ENCODE assay signal across 9 cellular contexts in the genomic region with DNA sequence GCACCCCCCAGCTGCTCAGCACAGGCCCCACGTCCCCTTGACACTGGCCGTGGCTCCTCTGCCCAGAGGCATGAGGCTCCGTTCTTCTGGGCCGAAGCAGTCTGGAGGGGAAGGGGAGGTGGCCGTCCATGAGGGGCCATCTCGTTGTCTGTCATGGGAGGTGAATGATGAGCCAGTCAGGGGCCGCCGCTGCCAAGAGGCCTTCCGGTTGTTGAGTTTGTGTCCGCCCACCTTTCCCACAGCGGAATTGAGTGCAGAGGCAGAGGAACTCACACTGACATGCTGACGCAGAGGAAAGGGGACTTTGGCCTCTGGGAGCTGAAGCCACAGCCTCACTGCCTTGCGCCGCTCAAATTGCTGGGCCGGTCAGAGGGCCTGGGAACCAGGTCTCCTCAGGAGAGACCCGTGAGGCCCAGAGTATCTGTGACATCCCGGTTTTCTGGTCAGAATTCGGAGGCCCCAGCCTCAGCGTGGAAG.
A peak's percentile ranks its signal among the peaks of the same experiment; 100 is the strongest.
DNase-seq lines count a peak whose midpoint lies in the region; ATAC-seq and TF ChIP-seq lines count a peak whose summit lies in the region.
"Had no signal": no experiment of that assay in that cellular context is flagged by ENCODE, and none has a peak within 500 bp of the region (broad histone marks: within the 10 kb centered on the region; RNA-seq: fewer than 3 reads in every experiment).

No MANE protein-coding gene starts in this region.

- H3K4me3 ChIP-seq in gastrocnemius medialis: no peak overlapping the region

- in situ Hi-C loops in gastrocnemius medialis (cut with MboI; ENCODE audit: low sequenced_read_pairs in 4 of 4): no loop called here

- no peak for TF ChIP-seq POLR2A in gastrocnemius medialis (IDR thresholded peaks at IDR 0.05)

- H3K4me1 ChIP-seq in gastrocnemius medialis: peaks cover 4 to 9% of the 10 kb centered on the region in 2 donors

- peak overlapping the region; percentile 13 to 54 (median 46) for H3K27ac ChIP-seq in gastrocnemius medialis

- H3K36me3 Mint-ChIP-seq in HFFc6 (ENCODE audit: low read depth): no peaks in the 10 kb centered on the region

- H3K36me3 ChIP-seq in gastrocnemius medialis: no peaks in the 10 kb centered on the region

- no peak overlapping the region for H3K27ac Mint-ChIP-seq in HFFc6

- no peaks in the 10 kb centered on the region for H3K9me3 Mint-ChIP-seq in HFFc6

- peaks cover 4% of the 10 kb centered on the region; the same call in 1 of the 2 replicates for H3K27me3 Mint-ChIP-seq in HFFc6 (ENCODE audit: insufficient read depth)

- ATAC-seq in GM18511 (IDR thresholded peaks at IDR 0.05; ENCODE audit: unreplicated experiment) (peak; percentile 65), HG03135 (IDR thresholded peaks at IDR 0.05; ENCODE audit: unreplicated experiment) (peak; percentile 52), gastrocnemius medialis (peak in 1 of 2 donors; percentile 41), GM18861 (IDR thresholded peaks at IDR 0.05; ENCODE audit: unreplicated experiment) (no peak)

- TF ChIP-seq CTCF in gastrocnemius medialis (IDR thresholded peaks at IDR 0.05 in 4 of 5, conservative IDR thresholded peaks at IDR 0.05 in 1 of 5) (no peak), HFFc6 (IDR thresholded peaks at IDR 0.05) (no peak)

- H3K27me3 ChIP-seq in gastrocnemius medialis: no peaks in the 10 kb centered on the region

- peaks cover 11% of the 10 kb centered on the region for H3K4me1 Mint-ChIP-seq in HFFc6 (ENCODE audit: low read depth)

- H3K4me3 Mint-ChIP-seq in HFFc6: no peak overlapping the region

- intact Hi-C loops in gastrocnemius medialis (cut with DNase I; ENCODE audit: low total_unique reads): no loop called here

- DNase-seq in brain pericyte (ENCODE audit: low read depth, low spot score) (peak; percentile 26), gastrocnemius medialis (no peak), cerebellar nuclear complex (lab: John Stamatoyannopoulos, UW) (no peak), NCI-H1105 treated with DMSO at 0.1 percent for 48 hours (lab: John Stamatoyannopoulos, UW) (no peak), HFFc6 (no peak)
- DNase-seq: NCI-H1694 treated with DMSO at 0.1 percent for 48 hours had no signal

- H3K9me3 ChIP-seq in gastrocnemius medialis: no peaks in the 10 kb centered on the region
